ENCODE assay signal across 8 cellular contexts in the genomic region with DNA sequence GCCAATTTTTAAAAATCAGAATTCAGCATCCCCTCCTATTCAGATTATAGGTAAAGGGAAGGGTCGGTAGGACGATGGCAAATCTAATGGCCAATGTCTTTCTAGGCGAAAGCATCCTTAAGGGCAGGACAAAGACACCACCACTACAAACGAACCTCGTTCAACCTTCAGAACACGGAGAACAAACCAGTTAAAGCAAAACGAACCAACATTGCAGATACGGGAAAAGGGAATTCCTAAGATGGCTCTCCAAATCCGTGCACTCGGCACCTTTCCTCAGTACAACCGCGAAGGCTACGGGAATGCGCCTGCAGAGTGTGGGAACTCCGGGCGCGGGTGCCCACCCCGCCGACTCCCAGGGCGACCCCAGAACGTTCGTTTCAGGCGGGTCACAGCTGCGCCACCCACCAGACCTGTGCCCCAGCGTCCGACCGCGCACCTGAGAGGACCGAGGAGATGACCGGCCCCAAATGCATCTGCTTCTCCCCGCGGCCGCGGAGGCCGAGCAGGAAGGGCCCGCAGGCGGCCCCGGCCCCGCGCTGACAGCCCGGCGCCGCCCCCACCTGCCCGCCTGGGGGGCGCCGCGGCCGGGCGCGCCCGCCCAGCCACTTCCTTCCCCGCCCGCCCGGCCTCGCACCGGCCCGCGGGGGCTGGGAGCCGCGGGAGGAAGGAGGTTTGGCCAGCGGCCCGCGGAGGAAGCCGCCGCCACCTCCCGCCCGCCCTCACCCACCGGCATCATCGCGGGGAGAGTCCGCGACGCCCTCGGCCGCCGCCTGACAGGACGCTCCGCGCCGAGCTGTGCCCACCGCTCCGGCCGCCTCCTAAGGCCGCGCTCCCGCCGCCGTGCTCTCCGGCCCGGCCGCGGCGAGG. TPM values are rescaled to one million over a fixed set of nuclear protein-coding genes. Genes with fewer than 3 reads are reported as not detected.
DNase-seq lines count a peak whose midpoint lies in the region; ATAC-seq and TF ChIP-seq lines count a peak whose summit lies in the region.

No MANE protein-coding gene starts in this region.

- H4K5ac ChIP-seq in mesendoderm (ENCODE audit: low read length), result no peak overlapping the region

- peak overlapping the region; percentile 39 for H3K18ac ChIP-seq in mesendoderm (ENCODE audit: low read length)

- H3K79me2 ChIP-seq in DOHH2 (ENCODE audit: control insufficient read depth, low read length) (peaks cover 10% of the 10 kb centered on the region), mesendoderm (ENCODE audit: control insufficient read depth, insufficient read depth, low read length) (no peaks in the 10 kb centered on the region)

- TF ChIP-seq EP300 in tibial nerve (IDR thresholded peaks at IDR 0.05), result no peak

- no peak overlapping the region for H4K8ac ChIP-seq in mesendoderm (ENCODE audit: low read depth, low read length)

- peak overlapping the region; percentile 58 for H3K9ac ChIP-seq in mesendoderm (ENCODE audit: low read length)

- H3K79me1 ChIP-seq in mesendoderm (ENCODE audit: low read length), result no peaks in the 10 kb centered on the region

- no peaks in the 10 kb centered on the region; the same call in 1 of the 2 replicates for H3F3A ChIP-seq in DOHH2 (ENCODE audit: control insufficient read depth, insufficient read depth)

- no peak overlapping the region for H2BK5ac ChIP-seq in mesendoderm (ENCODE audit: low read length)

- no peak overlapping the region for H2AK5ac ChIP-seq in mesendoderm (ENCODE audit: low read length)

- H3K36me3 ChIP-seq in DOHH2 (ENCODE audit: control insufficient read depth, low read length) (no peaks in the 10 kb centered on the region), WERI-Rb-1 (no peaks in the 10 kb centered on the region), mesendoderm (ENCODE audit: control insufficient read depth, insufficient read depth, low read length) (no peaks in the 10 kb centered on the region), tibial nerve (no peaks in the 10 kb centered on the region)

- H2BK120ac ChIP-seq in mesendoderm (ENCODE audit: low read depth, low read length), result no peak overlapping the region

- H3K4ac ChIP-seq in mesendoderm (ENCODE audit: low read depth, low read length), result no peak overlapping the region

- no peaks in the 10 kb centered on the region for H4K20me1 ChIP-seq in DOHH2 (ENCODE audit: control insufficient read depth, insufficient read depth, low read depth, low read length)

- H3K4me1 ChIP-seq in DOHH2 (ENCODE audit: control insufficient read depth, low read length) (peaks cover 13% of the 10 kb centered on the region), mesendoderm (ENCODE audit: control insufficient read depth, low read depth, low read length) (no peaks in the 10 kb centered on the region), tibial nerve (peaks cover 0 to 23% (median 15%) of the 10 kb centered on the region in 4 donors)

- no peaks in the 10 kb centered on the region for H3K9me2 ChIP-seq in DOHH2 (replicated peaks; ENCODE audit: control insufficient read depth, low read length)

- TF ChIP-seq CTCF in DOHH2 (IDR thresholded peaks at IDR 0.05; ENCODE audit: low read depth, low read length, poor library complexity, severe bottlenecking) (no peak), WERI-Rb-1 (IDR thresholded peaks at IDR 0.05; ENCODE audit: low read depth, low read length) (no peak), tibial nerve (IDR thresholded peaks at IDR 0.05) (no peak)

- H3K27me3 ChIP-seq in DOHH2 (ENCODE audit: control insufficient read depth, low read length) (peaks cover 18% of the 10 kb centered on the region), WERI-Rb-1 (ENCODE audit: insufficient read depth, low read depth, severe bottlenecking) (no peaks in the 10 kb centered on the region), mesendoderm (ENCODE audit: insufficient read depth, low read length, poor library complexity) (peaks cover 7% of the 10 kb centered on the region), tibial nerve (no peaks in the 10 kb centered on the region)

- no peak overlapping the region for H2BK15ac ChIP-seq in mesendoderm (replicated peaks; ENCODE audit: low read depth)

- WGBS in mesendoderm (ENCODE audit: extremely low coverage, insufficient coverage, low lambda C conversion rate), result no CpG with 5 or more reads among the region's 93 CpGs
- WGBS in tibial nerve, 2 donors, result 2 to 3% methylated on average over 18 to 45 of the region's 93 CpGs

- H3K4me2 ChIP-seq in DOHH2 (ENCODE audit: low read length), result peak overlapping the region; percentile 99
- H3K4me2 ChIP-seq in mesendoderm (ENCODE audit: low read length), result peak overlapping the region; percentile 75

- no peak overlapping the region for H3K23ac ChIP-seq in mesendoderm (ENCODE audit: low read length)

- peak overlapping the region; percentile 74 for H3K56ac ChIP-seq in mesendoderm (ENCODE audit: low read length)

- H3K9me3 ChIP-seq in DOHH2 (ENCODE audit: control insufficient read depth, insufficient read depth, low read length) (no peaks in the 10 kb centered on the region), WERI-Rb-1 (ENCODE audit: severe bottlenecking) (no peaks in the 10 kb centered on the region), tibial nerve (no peaks in the 10 kb centered on the region)

- H3K4me3 ChIP-seq in DOHH2 (ENCODE audit: low read length) (peak overlapping the region; percentile 90), WERI-Rb-1 (ENCODE audit: low read depth, low read length) (peak overlapping the region; percentile 60), mesendoderm (ENCODE audit: low read length) (peak overlapping the region; percentile 44), tibial nerve (peak overlapping the region; percentile 52 to 70 (median 60))

- DNase-seq in WERI-Rb-1 (peak; percentile 30), mesendoderm (peak; percentile 45), tibial nerve (ENCODE audit: low spot score in 2 of 2) (no peak), NCI-H510A treated with DMSO at 0.1 percent for 48 hours (lab: John Stamatoyannopoulos, UW) (no peak)
- peak; percentile 29 for DNase-seq in effector CD8-positive, alpha-beta T cell (lab: John Stamatoyannopoulos, UW)

- H3K27ac ChIP-seq in DOHH2 (ENCODE audit: low read depth, low read length) (no peak overlapping the region), WERI-Rb-1 (no peak overlapping the region; the same call in 1 of the 2 replicates), mesendoderm (ENCODE audit: low read depth, low read length) (no peak overlapping the region), tibial nerve (peak overlapping the region in 3 of 4 donors; percentile 62 to 85 (median 76))

- TF ChIP-seq POLR2A in tibial nerve (IDR thresholded peaks at IDR 0.05), result no peak

- ATAC-seq in GM21367 (IDR thresholded peaks at IDR 0.05; ENCODE audit: unreplicated experiment) (peak; percentile 18), HG03558 (IDR thresholded peaks at IDR 0.05; ENCODE audit: extremely low read depth, unreplicated experiment) (peak; percentile 20)

RNA-seq across cellular contexts. Expression of gene PPP1R13B, which starts 0.6 kb away (rescaled TPM):
- 2.9 TPM for polyA plus RNA-seq in mesendoderm (2013, experiment 1 of 2)
- 3.3 TPM for polyA plus RNA-seq in mesendoderm (2013, experiment 2 of 2)
- total RNA-seq in tibial nerve, result 10 to 100 TPM; 10.7 to 48.3 (median 23.3) TPM

Comparison
In these comparisons a context has a peak if more than half of its experiments do, and no peak if none do; other contexts are left out.
1. H3K27ac ChIP-seq: peak in tibial nerve (3 of 4); none in DOHH2 (single experiment), WERI-Rb-1 (single experiment) and mesendoderm (single experiment).
2. DNase-seq: peak in WERI-Rb-1 (single experiment), effector CD8-positive, alpha-beta T cell (single experiment) and mesendoderm (single experiment); none in tibial nerve (0 of 2) and NCI-H510A treated with DMSO at 0.1 percent for 48 hours (single experiment).
3. Peak in every context shown above with its lines, with median percentiles within 50 percentile points of each other: H3K4me3 ChIP-seq.